8 cellular contexts compared by ENCODE assay signal in the genomic region with DNA sequence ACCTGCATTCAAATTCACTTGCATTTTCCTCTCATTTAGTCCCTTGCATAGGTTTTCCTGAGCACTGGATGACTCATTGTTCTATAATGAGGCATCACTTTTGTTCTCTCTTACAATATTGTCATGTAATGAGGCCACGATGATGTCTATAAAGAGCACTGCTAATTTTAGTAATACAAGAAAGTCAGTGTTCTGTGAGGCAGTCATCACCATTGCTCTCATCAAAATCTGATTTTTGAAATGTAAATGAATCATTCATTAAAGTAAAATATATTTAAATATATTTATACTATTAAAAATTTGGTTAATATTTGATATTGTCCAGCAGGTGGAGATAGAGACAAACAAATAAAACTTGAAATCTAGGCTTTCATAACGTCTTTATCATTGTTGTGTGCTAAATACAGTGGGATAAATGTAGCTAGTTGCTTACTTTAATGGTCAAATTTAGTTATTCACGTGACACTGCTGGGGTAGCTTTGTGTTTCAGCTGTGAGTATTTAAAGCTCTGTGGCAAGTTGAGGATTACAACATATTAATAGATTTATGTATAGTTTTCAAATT. TPM values are rescaled to one million over a fixed set of nuclear protein-coding genes. Genes with fewer than 3 reads are reported as not detected.
DNase-seq lines count a peak whose midpoint lies in the region; ATAC-seq and TF ChIP-seq lines count a peak whose summit lies in the region.

No MANE protein-coding gene starts in this region.

- 12% methylated on average over 3 of the region's 3 CpGs for WGBS in right cardiac atrium
- WGBS in tibial nerve, 2 donors: 7 to 8% methylated on average over 3 of the region's 3 CpGs

- H3K4me1 Mint-ChIP-seq in activated CD8-positive, alpha-beta T cell treated with anti-CD3 and anti-CD28 coated beads for 36 hours (ENCODE audit: low read depth): peaks cover 9% of the 10 kb centered on the region
- H3K4me1 Mint-ChIP-seq in activated CD8-positive, alpha-beta T cell treated with anti-CD3 and anti-CD28 coated beads, Interleukin-2, amount 10 ng/mL, durations not matched to agents 7 days and 5 days (ENCODE audit: low read depth): no peaks in the 10 kb centered on the region
- peaks cover 8% of the 10 kb centered on the region for H3K4me1 Mint-ChIP-seq in activated naive CD8-positive, alpha-beta T cell treated with anti-CD3 and anti-CD28 coated beads, Interleukin-2, amount 50 U/mL, for 24 hours

- H3K36me3 Mint-ChIP-seq in activated CD8-positive, alpha-beta T cell treated with anti-CD3 and anti-CD28 coated beads for 36 hours (ENCODE audit: low read depth): peaks cover 12% of the 10 kb centered on the region
- H3K36me3 Mint-ChIP-seq in activated CD8-positive, alpha-beta T cell treated with anti-CD3 and anti-CD28 coated beads, Interleukin-2, amount 10 ng/mL, durations not matched to agents 7 days and 5 days (ENCODE audit: low read depth): peaks cover 15% of the 10 kb centered on the region
- peaks cover 9% of the 10 kb centered on the region for H3K36me3 Mint-ChIP-seq in activated naive CD8-positive, alpha-beta T cell treated with anti-CD3 and anti-CD28 coated beads, Interleukin-2, amount 50 U/mL, for 24 hours (ENCODE audit: low read depth)

- H3K27ac ChIP-seq in right cardiac atrium (ENCODE audit: low read length): no peak overlapping the region
- peak overlapping the region in 1 of 4 donors; percentile 19 for H3K27ac ChIP-seq in tibial nerve
- H3K27ac ChIP-seq in effector memory CD4-positive, alpha-beta T cell (ENCODE audit: insufficient read depth, low read length, poor library complexity, severe bottlenecking): no peak overlapping the region
- H3K27ac ChIP-seq in brain microvascular endothelial cell: no peak overlapping the region

- in situ Hi-C loops in brain microvascular endothelial cell (cut with HindIII; ENCODE audit: low pct_ligation_motif_present, low sequenced_read_pairs): no loop called here

- H3K27me3 Mint-ChIP-seq in activated CD8-positive, alpha-beta T cell treated with anti-CD3 and anti-CD28 coated beads for 36 hours: no peaks in the 10 kb centered on the region
- H3K27me3 Mint-ChIP-seq in activated CD8-positive, alpha-beta T cell treated with anti-CD3 and anti-CD28 coated beads, Interleukin-2, amount 10 ng/mL, durations not matched to agents 7 days and 5 days (ENCODE audit: low read depth): no peaks in the 10 kb centered on the region
- no peaks in the 10 kb centered on the region for H3K27me3 Mint-ChIP-seq in activated naive CD8-positive, alpha-beta T cell treated with anti-CD3 and anti-CD28 coated beads, Interleukin-2, amount 50 U/mL, for 24 hours

- H3K4me1 ChIP-seq in right cardiac atrium (ENCODE audit: control insufficient read depth, insufficient read depth, low read length): no peaks in the 10 kb centered on the region
- peaks cover 0 to 4% (median 0%) of the 10 kb centered on the region in 4 donors for H3K4me1 ChIP-seq in tibial nerve
- H3K4me1 ChIP-seq in effector memory CD4-positive, alpha-beta T cell (ENCODE audit: control insufficient read depth, insufficient read depth, low read length, poor library complexity, severe bottlenecking): no peaks in the 10 kb centered on the region

- ATAC-seq in activated CD8-positive, alpha-beta T cell treated with anti-CD3 and anti-CD28 coated beads for 36 hours: peak; percentile 64
- no peak for ATAC-seq in activated CD8-positive, alpha-beta T cell treated with anti-CD3 and anti-CD28 coated beads, Interleukin-2, amount 10 ng/mL, durations not matched to agents 7 days and 5 days
- peak; percentile 70 for ATAC-seq in activated naive CD8-positive, alpha-beta T cell treated with anti-CD3 and anti-CD28 coated beads, Interleukin-2, amount 50 U/mL, for 24 hours
- peak; percentile 50 to 52 for ATAC-seq in right cardiac atrium

- TF ChIP-seq RAD21 in Ishikawa (IDR thresholded peaks at IDR 0.05; ENCODE audit: low read depth): peak; percentile 29; the same call in 1 of the 2 replicates

- H3K9me3 ChIP-seq in right cardiac atrium (ENCODE audit: control insufficient read depth, low read length) (no peaks in the 10 kb centered on the region), tibial nerve (no peaks in the 10 kb centered on the region)
- no peaks in the 10 kb centered on the region for H3K9me3 ChIP-seq in effector memory CD4-positive, alpha-beta T cell (ENCODE audit: control insufficient read depth, low read length)

- no peaks in the 10 kb centered on the region for H3K27me3 ChIP-seq in right cardiac atrium (ENCODE audit: control insufficient read depth, insufficient read depth)
- H3K27me3 ChIP-seq in tibial nerve: no peaks in the 10 kb centered on the region
- H3K27me3 ChIP-seq in effector memory CD4-positive, alpha-beta T cell (replicated peaks; ENCODE audit: control insufficient read depth, insufficient read depth, low read length, poor library complexity, severe bottlenecking): no peaks in the 10 kb centered on the region
- no peaks in the 10 kb centered on the region for H3K27me3 ChIP-seq in brain microvascular endothelial cell (replicated peaks)

- H3K9me3 Mint-ChIP-seq in activated CD8-positive, alpha-beta T cell treated with anti-CD3 and anti-CD28 coated beads for 36 hours: no peaks in the 10 kb centered on the region
- H3K9me3 Mint-ChIP-seq in activated CD8-positive, alpha-beta T cell treated with anti-CD3 and anti-CD28 coated beads, Interleukin-2, amount 10 ng/mL, durations not matched to agents 7 days and 5 days (ENCODE audit: insufficient read depth): no peaks in the 10 kb centered on the region
- no peaks in the 10 kb centered on the region for H3K9me3 Mint-ChIP-seq in activated naive CD8-positive, alpha-beta T cell treated with anti-CD3 and anti-CD28 coated beads, Interleukin-2, amount 50 U/mL, for 24 hours

- peaks cover 0 to 52% (median 0%) of the 10 kb centered on the region in 3 donors for H3K36me3 ChIP-seq in tibial nerve
- peaks cover 4% of the 10 kb centered on the region for H3K36me3 ChIP-seq in effector memory CD4-positive, alpha-beta T cell (ENCODE audit: control insufficient read depth, insufficient read depth, low read length)
- no peaks in the 10 kb centered on the region for H3K36me3 ChIP-seq in brain microvascular endothelial cell (replicated peaks)

- POLR2A ChIA-PET in activated CD8-positive, alpha-beta T cell treated with anti-CD3 and anti-CD28 coated beads for 36 hours (lab: Charles Lee): interaction anchor here (1.3 kb wide), 1 partner anchor 15 kb away, joined by 5 read pairs; a partner anchor contains a TSS
- POLR2A ChIA-PET in activated CD8-positive, alpha-beta T cell treated with anti-CD3 and anti-CD28 coated beads, Interleukin-2, amount 10 ng/mL, durations not matched to agents 7 days and 5 days (lab: Charles Lee): interaction anchor here (1.9 to 5.6 kb wide), 2 partner anchors 12 to 15 kb away, joined by 6 to 40 read pairs; a partner anchor contains a TSS

- H3K4me3 ChIP-seq in right cardiac atrium (ENCODE audit: low read length) (no peak overlapping the region), tibial nerve (no peak overlapping the region), brain microvascular endothelial cell (ENCODE audit: low read depth, low read length) (no peak overlapping the region)
- H3K4me3 ChIP-seq in effector memory CD4-positive, alpha-beta T cell (ENCODE audit: insufficient read depth, low read depth, low read length, poor library complexity, severe bottlenecking): no peak overlapping the region

- CTCF ChIA-PET in activated CD8-positive, alpha-beta T cell treated with anti-CD3 and anti-CD28 coated beads for 36 hours (lab: Charles Lee): interaction anchor here (0.6 to 6.9 kb wide), 24 partner anchors 9 to 859 kb away, joined by 3 to 91 read pairs (median 4); a partner anchor contains a TSS
- CTCF ChIA-PET in activated CD8-positive, alpha-beta T cell treated with anti-CD3 and anti-CD28 coated beads, Interleukin-2, amount 10 ng/mL, durations not matched to agents 7 days and 5 days (lab: Charles Lee): interaction anchor here (0.7 to 6.1 kb wide), 26 partner anchors 9 to 102 kb away, joined by 3 to 36 read pairs (median 4); a partner anchor contains a TSS

- TF ChIP-seq EP300 in Ishikawa (IDR thresholded peaks at IDR 0.05; ENCODE audit: borderline replicate concordance) (no peak), tibial nerve (IDR thresholded peaks at IDR 0.05) (no peak)

- TF ChIP-seq POLR2A in tibial nerve (IDR thresholded peaks at IDR 0.05): no peak

- no peak overlapping the region for H3K4me3 Mint-ChIP-seq in activated CD8-positive, alpha-beta T cell treated with anti-CD3 and anti-CD28 coated beads for 36 hours
- no peak overlapping the region for H3K4me3 Mint-ChIP-seq in activated CD8-positive, alpha-beta T cell treated with anti-CD3 and anti-CD28 coated beads, Interleukin-2, amount 10 ng/mL, durations not matched to agents 7 days and 5 days
- H3K4me3 Mint-ChIP-seq in activated naive CD8-positive, alpha-beta T cell treated with anti-CD3 and anti-CD28 coated beads, Interleukin-2, amount 50 U/mL, for 24 hours: no peak overlapping the region

- intact Hi-C loops in activated CD8-positive, alpha-beta T cell treated with anti-CD3 and anti-CD28 coated beads for 36 hours (cut with micrococcal nuclease): loop anchor here (1.0 to 10.0 kb wide), 2 partner anchors 99 to 176 kb away; no protein-coding TSS in a partner anchor
- intact Hi-C loops in right cardiac atrium (cut with DNase I): loop anchor here (2.0 to 10.0 kb wide), 3 partner anchors 98 to 176 kb away; no protein-coding TSS in a partner anchor

- DNase-seq in activated CD8-positive, alpha-beta T cell treated with anti-CD3 and anti-CD28 coated beads for 36 hours: no peak
- DNase-seq in activated CD8-positive, alpha-beta T cell treated with anti-CD3 and anti-CD28 coated beads, Interleukin-2, amount 10 ng/mL, durations not matched to agents 7 days and 5 days: no peak
- DNase-seq in activated naive CD8-positive, alpha-beta T cell treated with anti-CD3 and anti-CD28 coated beads, Interleukin-2, amount 50 U/mL, for 24 hours: no peak
- DNase-seq in right cardiac atrium (no peak), tibial nerve (ENCODE audit: low spot score in 2 of 2) (no peak), brain microvascular endothelial cell (no peak)
- DNase-seq in effector memory CD4-positive, alpha-beta T cell: no peak

- TF ChIP-seq CTCF in activated CD8-positive, alpha-beta T cell treated with anti-CD3 and anti-CD28 coated beads for 36 hours (IDR thresholded peaks at IDR 0.05): peak; percentile 65
- peak; percentile 20 to 50 (median 41) for TF ChIP-seq CTCF in tibial nerve (IDR thresholded peaks at IDR 0.05)
- no peak for TF ChIP-seq CTCF in brain microvascular endothelial cell (IDR thresholded peaks at IDR 0.05; ENCODE audit: low read depth, low read length, missing control alignments)

- no peak overlapping the region for H3K27ac Mint-ChIP-seq in activated CD8-positive, alpha-beta T cell treated with anti-CD3 and anti-CD28 coated beads for 36 hours
- H3K27ac Mint-ChIP-seq in activated CD8-positive, alpha-beta T cell treated with anti-CD3 and anti-CD28 coated beads, Interleukin-2, amount 10 ng/mL, durations not matched to agents 7 days and 5 days: no peak overlapping the region
- no peak overlapping the region for H3K27ac Mint-ChIP-seq in activated naive CD8-positive, alpha-beta T cell treated with anti-CD3 and anti-CD28 coated beads, Interleukin-2, amount 50 U/mL, for 24 hours

RNA-seq across cellular contexts. Expression of a gene that starts 15.4 kb away (rescaled TPM):
- 100 to 1,000 TPM; 527 to 534 TPM for total RNA-seq in activated CD8-positive, alpha-beta T cell treated with anti-CD3 and anti-CD28 coated beads for 36 hours
- 100 to 1,000 TPM; 861 to 891 TPM for total RNA-seq in activated CD8-positive, alpha-beta T cell treated with anti-CD3 and anti-CD28 coated beads, Interleukin-2, amount 10 ng/mL, durations not matched to agents 7 days and 5 days
- 10 to 100 TPM; 26.3 to 53.4 (median 44.3) TPM for total RNA-seq in right cardiac atrium
- polyA plus RNA-seq in right cardiac atrium: 98.3 TPM
- 10 to 100 TPM; 63.3 to 83.4 (median 72.4) TPM for total RNA-seq in tibial nerve

RNA-seq across cellular contexts. Expression of a gene that starts 52.0 kb away (rescaled TPM):
- 10 to 100 TPM; 40.7 to 41.1 TPM for total RNA-seq in activated CD8-positive, alpha-beta T cell treated with anti-CD3 and anti-CD28 coated beads for 36 hours
- total RNA-seq in activated CD8-positive, alpha-beta T cell treated with anti-CD3 and anti-CD28 coated beads, Interleukin-2, amount 10 ng/mL, durations not matched to agents 7 days and 5 days: 10 to 100 TPM; 19.7 to 21.0 TPM
- 10 to 100 TPM; 18.8 to 23.7 (median 20.8) TPM for total RNA-seq in right cardiac atrium
- 20.0 TPM for polyA plus RNA-seq in right cardiac atrium
- total RNA-seq in tibial nerve: 10 to 100 TPM; 27.7 to 88.5 (median 49.1) TPM

Comparison
In these comparisons a context has a peak if more than half of its experiments do, and no peak if none do; other contexts are left out.
1. RNA of a gene that starts 15.4 kb away (total RNA-seq): 861 to 891 TPM in activated CD8-positive, alpha-beta T cell treated with anti-CD3 and anti-CD28 coated beads, Interleukin-2, amount 10 ng/mL, durations not matched to agents 7 days and 5 days and 527 to 534 TPM in activated CD8-positive, alpha-beta T cell treated with anti-CD3 and anti-CD28 coated beads for 36 hours; 63.3 to 83.4 TPM in tibial nerve and 26.3 to 53.4 TPM in right cardiac atrium; every median in the first group is over 4 times any median in the second.